Comparison of ENCODE assay signal across 11 cellular contexts in the genomic region with DNA sequence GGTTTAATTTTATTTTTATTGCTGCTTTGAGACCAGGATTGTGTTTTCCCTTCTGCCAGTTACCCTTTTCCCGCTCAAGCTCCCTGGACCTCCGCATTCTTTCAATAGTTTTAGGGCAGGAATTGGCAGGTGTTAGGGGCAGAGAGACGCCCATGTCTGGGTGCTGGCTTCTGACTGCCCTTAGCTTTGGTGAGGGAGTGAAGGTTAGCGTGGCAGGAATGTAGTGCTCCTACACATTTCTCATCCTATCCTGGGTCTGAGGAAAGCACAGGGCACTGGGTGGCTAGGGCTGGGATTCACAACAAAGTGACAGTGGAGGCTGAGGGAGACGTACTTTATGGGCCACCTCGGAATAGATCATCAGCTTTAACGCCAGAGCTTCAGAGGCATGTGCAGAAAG.
DNase-seq lines count a peak whose midpoint lies in the region; ATAC-seq and TF ChIP-seq lines count a peak whose summit lies in the region.
"Had no signal": no experiment of that assay in that cellular context is flagged by ENCODE, and none has a peak within 500 bp of the region (broad histone marks: within the 10 kb centered on the region; RNA-seq: fewer than 3 reads in every experiment).

No MANE protein-coding gene starts in this region.

- no peak overlapping the region for H3K4me3 ChIP-seq in BLaER1 treated with 17β-estradiol and CSF1 and Interleukin-3, amounts not matched to agents 10 nM and 100 nM
- H3K4me3 ChIP-seq in SJSA1, result no peak overlapping the region
- H3K4me3 ChIP-seq in right atrium auricular region, result no peak overlapping the region
- H3K4me3 ChIP-seq in parathyroid adenoma (ENCODE audit: low read depth, low read length), result no peak overlapping the region
- H3K4me3 ChIP-seq in gastrocnemius medialis, result no peak overlapping the region

- no peaks in the 10 kb centered on the region for H3K27me3 ChIP-seq in BLaER1 treated with 17β-estradiol and CSF1 and Interleukin-3, amounts not matched to agents 10 nM and 100 nM
- H3K27me3 ChIP-seq in SJSA1 (replicated peaks) (no peaks in the 10 kb centered on the region), right atrium auricular region (no peaks in the 10 kb centered on the region), parathyroid adenoma (ENCODE audit: control insufficient read depth, insufficient read depth, low read length) (no peaks in the 10 kb centered on the region), gastrocnemius medialis (no peaks in the 10 kb centered on the region)

- no peak for TF ChIP-seq POLR2A in gastrocnemius medialis (IDR thresholded peaks at IDR 0.05)

- in situ Hi-C loops in gastrocnemius medialis (cut with MboI; ENCODE audit: low sequenced_read_pairs in 4 of 4), result no loop called here

- no peaks in the 10 kb centered on the region for H3K79me2 ChIP-seq in parathyroid adenoma

- TF ChIP-seq CTCF in right atrium auricular region (IDR thresholded peaks at IDR 0.05) (no peak), parathyroid adenoma (IDR thresholded peaks at IDR 0.05) (no peak), gastrocnemius medialis (IDR thresholded peaks at IDR 0.05 in 4 of 5, conservative IDR thresholded peaks at IDR 0.05 in 1 of 5) (no peak)

- H3K36me3 ChIP-seq in BLaER1 treated with 17β-estradiol and CSF1 and Interleukin-3, amounts not matched to agents 10 nM and 100 nM, result no peaks in the 10 kb centered on the region
- no peaks in the 10 kb centered on the region for H3K36me3 ChIP-seq in SJSA1
- no peaks in the 10 kb centered on the region for H3K36me3 ChIP-seq in right atrium auricular region
- H3K36me3 ChIP-seq in parathyroid adenoma (ENCODE audit: control insufficient read depth, insufficient read depth, low read length), result no peaks in the 10 kb centered on the region
- H3K36me3 ChIP-seq in gastrocnemius medialis, result no peaks in the 10 kb centered on the region

- DNase-seq in SJSA1 (ENCODE audit: low read depth in 1 of 2, low spot score in 2 of 2) (no peak), right atrium auricular region (ENCODE audit: low spot score) (no peak), HUDEP-2 (lab: John Stamatoyannopoulos, UW; ENCODE audit: unreplicated experiment in 76 of 76) (no peak), gastrocnemius medialis (no peak), anterior cingulate cortex (lab: John Stamatoyannopoulos, UW) (no peak), SW480 (ENCODE audit: low spot score) (no peak)
- DNase-seq: activated CD4-positive, alpha-beta memory T cell treated with anti-CD3 and anti-CD28 coated beads, Interleukin-2, amount 10 ng/mL, durations not matched to agents 7 days and 5 days had no signal

- ATAC-seq in gastrocnemius medialis, result no peak

- peaks cover 79 to 100% (median 92%) of the 10 kb centered on the region in 10 experiments for H3K4me1 ChIP-seq in BLaER1 treated with 17β-estradiol and CSF1 and Interleukin-3, amounts not matched to agents 10 nM and 100 nM
- H3K4me1 ChIP-seq in SJSA1 (replicated peaks) (peaks cover 38% of the 10 kb centered on the region), right atrium auricular region (peaks cover 0 to 21% of the 10 kb centered on the region in 2 donors), parathyroid adenoma (no peaks in the 10 kb centered on the region), gastrocnemius medialis (peaks cover 0 to 16% of the 10 kb centered on the region in 2 donors)

- intact Hi-C loops in gastrocnemius medialis (cut with DNase I; ENCODE audit: low total_unique reads), result no loop called here

- peaks cover 0 to 20% (median 0%) of the 10 kb centered on the region in 11 experiments; a peak in 7 of 22 replicates for H3K9me3 ChIP-seq in BLaER1 treated with 17β-estradiol and CSF1 and Interleukin-3, amounts not matched to agents 10 nM and 100 nM (replicated peaks in 1 of 11)
- H3K9me3 ChIP-seq in SJSA1 (replicated peaks), result no peaks in the 10 kb centered on the region
- H3K9me3 ChIP-seq in right atrium auricular region, result no peaks in the 10 kb centered on the region
- H3K9me3 ChIP-seq in parathyroid adenoma (ENCODE audit: control insufficient read depth, low read length), result no peaks in the 10 kb centered on the region
- H3K9me3 ChIP-seq in gastrocnemius medialis, result no peaks in the 10 kb centered on the region

- peak overlapping the region in 7 of 11 experiments; percentile 1 to 52 (median 27); a peak in 8 of 22 replicates for H3K9ac ChIP-seq in BLaER1 treated with 17β-estradiol and CSF1 and Interleukin-3, amounts not matched to agents 10 nM and 100 nM
- no peak overlapping the region for H3K9ac ChIP-seq in parathyroid adenoma
- H3K9ac ChIP-seq: KMS-11 had no signal

- peak overlapping the region; percentile 73 to 86 (median 81) for H3K27ac ChIP-seq in BLaER1 treated with 17β-estradiol and CSF1 and Interleukin-3, amounts not matched to agents 10 nM and 100 nM
- peak overlapping the region; percentile 61 for H3K27ac ChIP-seq in SJSA1
- peak overlapping the region; percentile 31 to 46 for H3K27ac ChIP-seq in right atrium auricular region
- no peak overlapping the region for H3K27ac ChIP-seq in parathyroid adenoma
- peak overlapping the region in 1 of 4 donors; percentile 22 for H3K27ac ChIP-seq in gastrocnemius medialis
- H3K27ac ChIP-seq: C4-2B, KMS-11 had no signal

- H3K4me2 ChIP-seq in BLaER1 treated with 17β-estradiol and CSF1 and Interleukin-3, amounts not matched to agents 10 nM and 100 nM, result peak overlapping the region; percentile 28 to 87 (median 70); a peak in 21 of 22 replicates
- H3K4me2 ChIP-seq in parathyroid adenoma (ENCODE audit: low read length), result no peak overlapping the region
- H3K4me2 ChIP-seq: KMS-11 had no signal

- no peaks in the 10 kb centered on the region for H4K20me1 ChIP-seq in BLaER1 treated with 17β-estradiol and CSF1 and Interleukin-3, amounts not matched to agents 10 nM and 100 nM

- peak overlapping the region; percentile 17 for H2AFZ ChIP-seq in parathyroid adenoma
